9 cellular contexts compared by ENCODE assay signal in the genomic region with DNA sequence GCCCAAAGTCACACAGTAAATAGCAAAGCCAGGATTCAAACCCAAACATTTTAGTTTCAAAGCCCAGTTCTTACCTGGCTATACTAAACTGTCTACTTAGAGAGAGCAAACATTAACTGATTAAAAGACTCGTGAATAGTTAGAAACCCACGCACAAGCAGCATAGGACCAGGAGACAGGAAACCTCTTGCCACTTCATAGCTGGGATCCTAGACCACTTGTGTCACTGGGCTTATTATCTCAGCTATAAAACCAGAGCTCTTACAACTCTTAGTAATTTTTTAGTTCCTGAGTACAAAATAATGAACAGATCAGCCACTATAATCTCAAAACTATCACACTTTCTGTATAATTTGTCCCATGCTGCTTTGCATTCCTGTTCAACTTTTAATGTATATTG. TPM values are rescaled to one million over a fixed set of nuclear protein-coding genes. Genes with fewer than 3 reads are reported as not detected.
A peak's percentile ranks its signal among the peaks of the same experiment; 100 is the strongest.
DNase-seq lines count a peak whose midpoint lies in the region; ATAC-seq and TF ChIP-seq lines count a peak whose summit lies in the region.
"Had no signal": no experiment of that assay in that cellular context is flagged by ENCODE, and none has a peak within 500 bp of the region (broad histone marks: within the 10 kb centered on the region; RNA-seq: fewer than 3 reads in every experiment).

No MANE protein-coding gene starts in this region.

- peak overlapping the region; percentile 27 to 95 (median 93) for H3K27ac Mint-ChIP-seq in CD8-positive, alpha-beta memory T cell
- peak overlapping the region; percentile 1 to 83 (median 69) for H3K27ac Mint-ChIP-seq in IgD-negative memory B cell
- H3K27ac Mint-ChIP-seq in activated naive CD8-positive, alpha-beta T cell treated with anti-CD3 and anti-CD28 coated beads for 36 hours, result peak overlapping the region; percentile 98
- no peak overlapping the region for H3K27ac Mint-ChIP-seq in neural progenitor cell

- no peaks in the 10 kb centered on the region for H3K27me3 ChIP-seq in CD8-positive, alpha-beta memory T cell (ENCODE audit: insufficient read depth, low read length, poor library complexity, severe bottlenecking)
- peaks cover 5% of the 10 kb centered on the region for H3K27me3 ChIP-seq in neural progenitor cell
- H3K27me3 ChIP-seq: neutrophil had no signal

- no peak overlapping the region for H3K4me2 ChIP-seq in neural progenitor cell

- peak overlapping the region; percentile 89 to 99 (median 96) for H3K4me3 Mint-ChIP-seq in CD8-positive, alpha-beta memory T cell
- peak overlapping the region in 1 of 4 donors; percentile 83 for H3K4me3 Mint-ChIP-seq in IgD-negative memory B cell
- H3K4me3 Mint-ChIP-seq in activated naive CD8-positive, alpha-beta T cell treated with anti-CD3 and anti-CD28 coated beads for 36 hours, result peak overlapping the region; percentile 89
- H3K4me3 Mint-ChIP-seq in neural progenitor cell, result peak overlapping the region; percentile 14

- H3K9me3 Mint-ChIP-seq in CD8-positive, alpha-beta memory T cell, result peaks cover 0 to 2% (median 0%) of the 10 kb centered on the region in 5 donors
- H3K9me3 Mint-ChIP-seq in IgD-negative memory B cell (peaks cover 0 to 7% (median 0%) of the 10 kb centered on the region in 3 donors), neural progenitor cell (no peaks in the 10 kb centered on the region)
- H3K9me3 Mint-ChIP-seq in activated naive CD8-positive, alpha-beta T cell treated with anti-CD3 and anti-CD28 coated beads for 36 hours, result no peaks in the 10 kb centered on the region

- peaks cover 20% of the 10 kb centered on the region for H3K79me2 ChIP-seq in neural progenitor cell (ENCODE audit: low read depth)

- no peak overlapping the region for H3K27ac ChIP-seq in CD8-positive, alpha-beta memory T cell (ENCODE audit: low read depth, low read length)
- H3K27ac ChIP-seq in neural progenitor cell, result no peak overlapping the region

- H3F3A ChIP-seq in neural progenitor cell (ENCODE audit: low read depth), result peaks cover 21% of the 10 kb centered on the region

- no peak overlapping the region for H2AFZ ChIP-seq in neural progenitor cell (replicated peaks)

- peaks cover 53 to 67% (median 62%) of the 10 kb centered on the region in 3 donors for H3K4me1 Mint-ChIP-seq in CD8-positive, alpha-beta memory T cell
- H3K4me1 Mint-ChIP-seq in IgD-negative memory B cell (peaks cover 19 to 31% (median 19%) of the 10 kb centered on the region in 3 donors), neural progenitor cell (peaks cover 25% of the 10 kb centered on the region)
- peaks cover 49% of the 10 kb centered on the region for H3K4me1 Mint-ChIP-seq in activated naive CD8-positive, alpha-beta T cell treated with anti-CD3 and anti-CD28 coated beads for 36 hours

- peaks cover 0 to 25% (median 4%) of the 10 kb centered on the region in 3 donors for H3K36me3 Mint-ChIP-seq in CD8-positive, alpha-beta memory T cell
- H3K36me3 Mint-ChIP-seq in IgD-negative memory B cell, result no peaks in the 10 kb centered on the region
- peaks cover 21% of the 10 kb centered on the region for H3K36me3 Mint-ChIP-seq in activated naive CD8-positive, alpha-beta T cell treated with anti-CD3 and anti-CD28 coated beads for 36 hours
- no peaks in the 10 kb centered on the region for H3K36me3 Mint-ChIP-seq in neural progenitor cell

- peaks cover 0 to 4% of the 10 kb centered on the region in 2 donors for H3K27me3 Mint-ChIP-seq in CD8-positive, alpha-beta memory T cell
- H3K27me3 Mint-ChIP-seq in IgD-negative memory B cell (peaks cover 52% of the 10 kb centered on the region), neural progenitor cell (ENCODE audit: insufficient read depth, low read depth) (peaks cover 6% of the 10 kb centered on the region)
- no peaks in the 10 kb centered on the region for H3K27me3 Mint-ChIP-seq in activated naive CD8-positive, alpha-beta T cell treated with anti-CD3 and anti-CD28 coated beads for 36 hours

- no peaks in the 10 kb centered on the region for H3K36me3 ChIP-seq in CD8-positive, alpha-beta memory T cell (ENCODE audit: insufficient read depth, low read length)
- no peaks in the 10 kb centered on the region for H3K36me3 ChIP-seq in neural progenitor cell
- H3K36me3 ChIP-seq: neutrophil had no signal

- peak in 2 of 5 donors; percentile 57 to 70 for DNase-seq in CD8-positive, alpha-beta memory T cell
- no peak for DNase-seq in activated naive CD8-positive, alpha-beta T cell treated with anti-CD3 and anti-CD28 coated beads for 36 hours
- DNase-seq in neural progenitor cell (ENCODE audit: low spot score) (no peak), NCI-H226 (no peak), DMS114 treated with DMSO at 0.1 percent for 48 hours (lab: John Stamatoyannopoulos, UW; ENCODE audit: unreplicated experiment) (no peak)
- DNase-seq: KBM-7 had no signal

- H3K9me3 ChIP-seq in CD8-positive, alpha-beta memory T cell (ENCODE audit: low read length), result no peaks in the 10 kb centered on the region
- H3K9me3 ChIP-seq in neural progenitor cell (ENCODE audit: low read depth), result no peaks in the 10 kb centered on the region
- H3K9me3 ChIP-seq: neutrophil had no signal

- H4K20me1 ChIP-seq in neural progenitor cell (ENCODE audit: low read depth), result no peaks in the 10 kb centered on the region

- POLR2A ChIA-PET in CD8-positive, alpha-beta memory T cell (lab: Charles Lee), result interaction anchor here (0.6 to 3.8 kb wide), 8 partner anchors 11 to 479 kb away, joined by 3 to 14 read pairs (median 4); a partner anchor contains a TSS

- ATAC-seq in GM19397 (IDR thresholded peaks at IDR 0.05; ENCODE audit: unreplicated experiment), result no peak

- TF ChIP-seq CTCF in neural progenitor cell (IDR thresholded peaks at IDR 0.05), result no peak

- H3K9ac ChIP-seq in neural progenitor cell, result no peak overlapping the region

- CTCF ChIA-PET in CD8-positive, alpha-beta memory T cell (lab: Charles Lee), result interaction anchor here (1.1 to 9.4 kb wide), 14 partner anchors 13 to 85 kb away, joined by 3 to 66 read pairs (median 6); no protein-coding TSS in a partner anchor

- peaks cover 50% of the 10 kb centered on the region for H3K4me1 ChIP-seq in CD8-positive, alpha-beta memory T cell (ENCODE audit: insufficient read depth, low read length)
- peaks cover 15% of the 10 kb centered on the region for H3K4me1 ChIP-seq in neural progenitor cell

- peak overlapping the region; percentile 79 for H3K4me3 ChIP-seq in CD8-positive, alpha-beta memory T cell (ENCODE audit: low read length)
- H3K4me3 ChIP-seq in neural progenitor cell, result no peak overlapping the region

RNA-seq across cellular contexts. Expression of a gene that starts 2.4 kb away (rescaled TPM):
- 10 to 100 TPM; 71.7 to 74.0 TPM for total RNA-seq in CD8-positive, alpha-beta memory T cell
- 114 TPM for polyA plus RNA-seq in CD8-positive, alpha-beta memory T cell
- polyA plus RNA-seq in IgD-negative memory B cell, result 6.0 TPM
- total RNA-seq in activated naive CD8-positive, alpha-beta T cell treated with anti-CD3 and anti-CD28 coated beads for 36 hours, result 10 to 100 TPM; 78.3 to 85.4 TPM
- 11.8 and 20.8 TPM in 2 replicates for total RNA-seq in neural progenitor cell (ENCODE audit: low replicate concordance)
